ENCODE assay signal across 8 cellular contexts in genomic region chr9:109780453-109781033, GRCh38. TPM values are rescaled to one million over a fixed set of nuclear protein-coding genes. Genes with fewer than 3 reads are reported as not detected.
DNase-seq lines count a peak whose midpoint lies in the region; ATAC-seq, FAIRE-seq and TF ChIP-seq lines count a peak whose summit lies in the region.

No MANE protein-coding gene starts in this region.

- H3K4me3 Mint-ChIP-seq in neural crest cell = peak overlapping the region; percentile 96

- no peaks in the 10 kb centered on the region for H3K9me3 ChIP-seq in fibroblast of lung (ENCODE audit: control insufficient read depth, insufficient read depth, low read depth, low read length)

- H3K27me3 ChIP-seq in fibroblast of lung (ENCODE audit: control insufficient read depth, insufficient read depth, low read length) = no peaks in the 10 kb centered on the region

- H3K27me3 Mint-ChIP-seq in neural crest cell (ENCODE audit: low read depth) = peaks cover 42% of the 10 kb centered on the region

- H3K9me3 Mint-ChIP-seq in neural crest cell = no peaks in the 10 kb centered on the region

- peak overlapping the region; percentile 71 for H2AFZ ChIP-seq in fibroblast of lung (ENCODE audit: low read length)

- H3K4me1 Mint-ChIP-seq in neural crest cell = peaks cover 11% of the 10 kb centered on the region

- H3K27ac ChIP-seq in fibroblast of lung (ENCODE audit: insufficient read depth, low read length) = peak overlapping the region; percentile 79

- peaks cover 2% of the 10 kb centered on the region for H3K4me1 ChIP-seq in fibroblast of lung (ENCODE audit: control insufficient read depth, extremely low read depth, insufficient read depth, low read length)

- H3K4me3 ChIP-seq in AG09309 (ENCODE audit: control insufficient read depth, low read depth, low read length) (peak overlapping the region; percentile 82), fibroblast of lung (replicated peaks in 1 of 4; ENCODE audit: control extremely low read depth in 1 of 4, insufficient read depth in 1 of 4, low read depth in 3 of 4, low read length in 4 of 4) (peak overlapping the region; percentile 72 to 93 (median 90))

- TF ChIP-seq CTCF in AG09309 (IDR thresholded peaks at IDR 0.05; ENCODE audit: control insufficient read depth, insufficient read depth, low read depth, low read length, missing control alignments) = no peak
- no peak for TF ChIP-seq CTCF in fibroblast of lung (conservative IDR thresholded peaks at IDR 0.05 in 1 of 2, IDR thresholded peaks at IDR 0.05 in 1 of 2; ENCODE audit: low read depth in 1 of 2, low read length in 2 of 2)
- no peak for TF ChIP-seq CTCF in neural crest cell (conservative IDR thresholded peaks at IDR 0.05)

- H3K4me2 ChIP-seq in fibroblast of lung (ENCODE audit: extremely low read depth, insufficient read depth, low read length) = peak overlapping the region; percentile 77

- H4K20me1 ChIP-seq in fibroblast of lung (ENCODE audit: control insufficient read depth, extremely low read depth, insufficient read depth, low read length) = no peaks in the 10 kb centered on the region

- no peaks in the 10 kb centered on the region for H3K36me3 Mint-ChIP-seq in neural crest cell (ENCODE audit: low read depth)

- H3K27ac Mint-ChIP-seq in neural crest cell (ENCODE audit: unreplicated experiment) = no peak overlapping the region

- no peak for FAIRE-seq in RCC 7860 (lab: Jason Lieb, UNC)

- H3K9ac ChIP-seq in fibroblast of lung (ENCODE audit: insufficient read depth, low read length) = peak overlapping the region; percentile 69

- peaks cover 19% of the 10 kb centered on the region for H3K79me2 ChIP-seq in fibroblast of lung (ENCODE audit: control insufficient read depth, insufficient read depth, low read length)

- H3K36me3 ChIP-seq in fibroblast of lung (ENCODE audit: control insufficient read depth, insufficient read depth, low read length) = no peaks in the 10 kb centered on the region

- DNase-seq in AG09309 (ENCODE audit: low read depth) = no peak
- peak; percentile 79 for DNase-seq in NCI-H69 (lab: John Stamatoyannopoulos, UW)
- DNase-seq in fibroblast of lung (ENCODE audit: low read depth in 2 of 2) = peak; percentile 39 to 43
- DNase-seq in neural crest cell (ENCODE audit: low read depth, low spot score) = no peak
- no peak for DNase-seq in GF-D8 (lab: John Stamatoyannopoulos, UW)
- no peak for DNase-seq in RCC 7860 (ENCODE audit: low spot score)

- no peak for ATAC-seq in HG02678 (IDR thresholded peaks at IDR 0.05; ENCODE audit: unreplicated experiment)
- no peak for ATAC-seq in HG03571 (IDR thresholded peaks at IDR 0.05; ENCODE audit: unreplicated experiment)

RNA-seq across cellular contexts. Expression of gene PALM2AKAP2, which starts 0.5 kb away (rescaled TPM):
- total RNA-seq in fibroblast of lung (6.9 and 9.9 TPM in 2 replicates), neural crest cell (5.6 and 7.1 TPM in 2 replicates)
- polyA plus RNA-seq in fibroblast of lung = 3.7 and 7.7 TPM in 2 replicates
- 3.6 and 11.1 TPM in 2 replicates for polyA plus RNA-seq in fibroblast of lung (2012)
- polyA minus RNA-seq in fibroblast of lung (ENCODE audit: low replicate concordance) = 2.0 and 11.2 TPM in 2 replicates

Comparison
In these comparisons a context has a peak if more than half of its experiments do, and no peak if none do; other contexts are left out.
1. DNase-seq: peak in NCI-H69 (single experiment) and fibroblast of lung (2 of 2); none in AG09309 (single experiment), neural crest cell (single experiment), GF-D8 (single experiment) and RCC 7860 (single experiment).